ENCODE assay signal across 2 cellular contexts in genomic region chr1:235320521-235321179, GRCh38.
A peak's percentile ranks its signal among the peaks of the same experiment; 100 is the strongest.
TF ChIP-seq lines count a peak whose summit lies in the region.

No MANE protein-coding gene starts in this region.

TF ChIP-seq in IMR-90, 13 proteins besides CTCF, POLR2A, EP300 and RAD21:
- TF ChIP-seq CHD1 (IDR thresholded peaks at IDR 0.05; ENCODE audit: low read depth, low read length) (no peak), FOS (IDR thresholded peaks at IDR 0.05; ENCODE audit: low read depth, low read length) (no peak), ELK1 (IDR thresholded peaks at IDR 0.05; ENCODE audit: borderline replicate concordance, low read depth, low read length) (no peak), CEBPB (IDR thresholded peaks at IDR 0.05; ENCODE audit: low read depth, low read length) (no peak), RFX5 (IDR thresholded peaks at IDR 0.05; ENCODE audit: low read depth, low read length) (no peak), SMC3 (IDR thresholded peaks at IDR 0.05; ENCODE audit: low read depth, low read length) (no peak), BHLHE40 (IDR thresholded peaks at IDR 0.05; ENCODE audit: low read depth, low read length) (no peak), RCOR1 (IDR thresholded peaks at IDR 0.05; ENCODE audit: insufficient replicate concordance, low read length) (no peak), MXI1 (IDR thresholded peaks at IDR 0.05; ENCODE audit: borderline replicate concordance, low read depth, low read length) (no peak), USF2 (IDR thresholded peaks at IDR 0.05; ENCODE audit: low read depth, low read length) (no peak), MAFK (IDR thresholded peaks at IDR 0.05; ENCODE audit: low read depth, low read length) (no peak), MAZ (IDR thresholded peaks at IDR 0.05; ENCODE audit: borderline replicate concordance, low read depth, low read length) (no peak), NFE2L2 (IDR thresholded peaks at IDR 0.05; ENCODE audit: low read depth, low read length) (no peak)

TF ChIP-seq in K562, 482 proteins besides CTCF, POLR2A, EP300 and RAD21:
- no peak for TF ChIP-seq SAP30 (IDR thresholded peaks at IDR 0.05; ENCODE audit: borderline replicate concordance, insufficient read depth, low read depth, low read length, poor library complexity, severe bottlenecking)
- TF ChIP-seq FOSL1 (tag; conservative IDR thresholded peaks at IDR 0.05): no peak
- TF ChIP-seq KAT8 (IDR thresholded peaks at IDR 0.05; ENCODE audit: low read depth): no peak
- no peak for TF ChIP-seq ZNF780A (CRISPR knock-in tag; IDR thresholded peaks at IDR 0.05)
- TF ChIP-seq FOXA3 (CRISPR knock-in tag; conservative IDR thresholded peaks at IDR 0.05 in 1 of 2, IDR thresholded peaks at IDR 0.05 in 1 of 2): 0 out of 4 replicates have a peak, but pooled peaks of 1 of the 2 experiments have one; percentile 45
- TF ChIP-seq HDGF (IDR thresholded peaks at IDR 0.05): 0 out of 2 replicates have a peak, but pooled peaks have one; percentile 18
- TF ChIP-seq PKNOX1 (IDR thresholded peaks at IDR 0.05): peak; percentile 33; the same call in 1 of the 2 replicates
- TF ChIP-seq ZBTB2 (IDR thresholded peaks at IDR 0.05): no peak
- TF ChIP-seq MEIS2 (IDR thresholded peaks at IDR 0.05; ENCODE audit: partially characterized antibody): peak; percentile 15
- no peak for TF ChIP-seq ZMIZ1 (IDR thresholded peaks at IDR 0.05; ENCODE audit: low read depth in 2 of 2, low read length in 2 of 2)
- TF ChIP-seq PRDM10 (IDR thresholded peaks at IDR 0.05; ENCODE audit: partially characterized antibody): no peak
- TF ChIP-seq MCM7 (IDR thresholded peaks at IDR 0.05): no peak
- no peak for TF ChIP-seq SNAPC5 (CRISPR knock-in tag; IDR thresholded peaks at IDR 0.05)
- no peak for TF ChIP-seq ZNF655 (CRISPR knock-in tag; IDR thresholded peaks at IDR 0.05)
- no peak for TF ChIP-seq RBM14 (IDR thresholded peaks at IDR 0.05; ENCODE audit: borderline replicate concordance, insufficient read depth, low read depth, low read length)
- TF ChIP-seq CBFA2T2 (conservative IDR thresholded peaks at IDR 0.05): no peak
- TF ChIP-seq C11orf30 (IDR thresholded peaks at IDR 0.05; ENCODE audit: low read depth): peak; percentile 24; the same call in 1 of the 2 replicates
- 0 out of 2 replicates have a peak, but pooled peaks have one; percentile 51 for TF ChIP-seq TRIM28 (IDR thresholded peaks at IDR 0.05)
- TF ChIP-seq ZNF316 (IDR thresholded peaks at IDR 0.05): peak; percentile 67
- TF ChIP-seq ZNF76 (CRISPR knock-in tag; IDR thresholded peaks at IDR 0.05; ENCODE audit: borderline replicate concordance): no peak
- TF ChIP-seq ZBTB11 (CRISPR knock-in tag; IDR thresholded peaks at IDR 0.05): no peak
- no peak for TF ChIP-seq MBD1 (CRISPR knock-in tag; IDR thresholded peaks at IDR 0.05)
- no peak for TF ChIP-seq ZNF232 (CRISPR knock-in tag; IDR thresholded peaks at IDR 0.05)
- TF ChIP-seq ZNF253 (CRISPR knock-in tag; conservative IDR thresholded peaks at IDR 0.05): no peak
- TF ChIP-seq BCLAF1 (IDR thresholded peaks at IDR 0.05; ENCODE audit: borderline replicate concordance in 1 of 2, control insufficient read depth in 1 of 2, low read depth in 2 of 2, low read length in 1 of 2): no peak
- no peak for TF ChIP-seq NCOR1 (IDR thresholded peaks at IDR 0.05)
- TF ChIP-seq XRCC4 (IDR thresholded peaks at IDR 0.05; ENCODE audit: extremely low read depth, insufficient read depth, insufficient read length): no peak
